17 cellular contexts compared by ENCODE assay signal in the genomic region with DNA sequence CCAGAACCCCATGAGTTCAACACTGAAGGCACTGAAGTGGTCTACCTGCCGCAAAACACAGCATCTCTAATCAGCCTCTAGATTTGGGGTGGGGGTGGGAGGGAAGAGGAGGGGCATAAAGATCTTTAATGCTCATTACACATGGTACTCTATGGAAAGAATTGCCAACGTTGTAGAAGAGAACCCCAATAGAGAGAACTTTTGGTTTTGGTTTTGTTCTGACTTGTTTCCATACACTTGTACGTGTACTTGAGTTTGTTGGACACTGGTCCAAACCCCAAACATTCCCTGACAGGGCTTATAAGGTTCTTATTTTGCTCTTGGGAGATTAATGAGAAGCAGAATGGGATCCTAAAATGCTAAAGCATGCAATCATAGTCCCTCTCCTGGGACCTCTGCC. TPM values are rescaled to one million over a fixed set of nuclear protein-coding genes. Genes with fewer than 3 reads are reported as not detected.
A peak's percentile ranks its signal among the peaks of the same experiment; 100 is the strongest.
DNase-seq lines count a peak whose midpoint lies in the region; ATAC-seq and TF ChIP-seq lines count a peak whose summit lies in the region.
"Had no signal": no experiment of that assay in that cellular context is flagged by ENCODE, and none has a peak within 500 bp of the region (broad histone marks: within the 10 kb centered on the region; RNA-seq: fewer than 3 reads in every experiment).

No MANE protein-coding gene starts in this region.

- TF ChIP-seq CTCF in left ventricle myocardium inferior (IDR thresholded peaks at IDR 0.05; ENCODE audit: borderline replicate concordance): no peak

- H3K27me3 Mint-ChIP-seq in activated naive CD4-positive, alpha-beta T cell treated with anti-CD3 and anti-CD28 coated beads, Interleukin-2, amount 10 ng/mL, durations not matched to agents 7 days and 5 days: no peaks in the 10 kb centered on the region
- no peaks in the 10 kb centered on the region for H3K27me3 Mint-ChIP-seq in activated naive CD4-positive, alpha-beta T cell treated with anti-CD3 and anti-CD28 coated beads for 36 hours (ENCODE audit: low read depth)
- H3K27me3 Mint-ChIP-seq in T-helper 2 cell treated with Interferon-gamma antibody and Interleukin-4, amounts not matched to agents 5 μg/mL and 100 μg/mL, for 36 hours (ENCODE audit: low read depth): no peaks in the 10 kb centered on the region
- H3K27me3 Mint-ChIP-seq in stimulated activated naive CD8-positive, alpha-beta T cell treated with anti-CD3 and anti-CD28 coated beads, Interleukin-15, Interleukin-2, amounts not matched to agents 100 ng/mL and 50 ng/mL, for 24 hours: no peaks in the 10 kb centered on the region
- H3K27me3 Mint-ChIP-seq: CD8-positive, alpha-beta memory T cell; memory B cell; naive thymus-derived CD8-positive, alpha-beta T cell had no signal

- H3K9me3 ChIP-seq in left ventricle myocardium inferior (replicated peaks): no peaks in the 10 kb centered on the region

- no peaks in the 10 kb centered on the region for H3K36me3 ChIP-seq in left ventricle myocardium inferior

- peaks cover 11% of the 10 kb centered on the region for H3K4me1 ChIP-seq in left ventricle myocardium inferior

- DNase-seq in activated naive CD4-positive, alpha-beta T cell treated with anti-CD3 and anti-CD28 coated beads, Interleukin-2, amount 10 ng/mL, durations not matched to agents 7 days and 5 days: no peak
- no peak for DNase-seq in activated naive CD4-positive, alpha-beta T cell treated with anti-CD3 and anti-CD28 coated beads for 36 hours
- DNase-seq in T-helper 2 cell treated with Interferon-gamma antibody and Interleukin-4, amounts not matched to agents 5 μg/mL and 100 μg/mL, for 36 hours (ENCODE audit: low spot score): no peak
- no peak for DNase-seq in activated gamma-delta T cell treated with Interleukin-2 at 50 U/mL for 16 hours
- DNase-seq in left ventricle myocardium inferior: no peak
- DNase-seq: activated CD4-positive, alpha-beta T cell treated with anti-CD3 and anti-CD28 coated beads for 1 hour; CD8-positive, alpha-beta memory T cell; KBM-7; naive thymus-derived CD8-positive, alpha-beta T cell; NCI-H526 treated with DMSO at 0.1 percent for 48 hours; OCI-M1; stimulated activated CD4-positive, alpha-beta T cell treated with anti-CD3 and anti-CD28 coated beads, Interleukin-4, amount 100 ng/mL, for 1 hour; T-helper 9 cell had no signal

- no peaks in the 10 kb centered on the region for H3K27me3 ChIP-seq in left ventricle myocardium inferior (ENCODE audit: low read depth)

- peaks cover 56% of the 10 kb centered on the region for H3K4me1 Mint-ChIP-seq in activated naive CD4-positive, alpha-beta T cell treated with anti-CD3 and anti-CD28 coated beads, Interleukin-2, amount 10 ng/mL, durations not matched to agents 7 days and 5 days
- H3K4me1 Mint-ChIP-seq in activated naive CD4-positive, alpha-beta T cell treated with anti-CD3 and anti-CD28 coated beads for 36 hours (ENCODE audit: low read depth): peaks cover 34% of the 10 kb centered on the region
- H3K4me1 Mint-ChIP-seq in T-helper 2 cell treated with Interferon-gamma antibody and Interleukin-4, amounts not matched to agents 5 μg/mL and 100 μg/mL, for 36 hours (ENCODE audit: low read depth): peaks cover 50% of the 10 kb centered on the region
- peaks cover 77% of the 10 kb centered on the region for H3K4me1 Mint-ChIP-seq in stimulated activated naive CD8-positive, alpha-beta T cell treated with anti-CD3 and anti-CD28 coated beads, Interleukin-15, Interleukin-2, amounts not matched to agents 100 ng/mL and 50 ng/mL, for 24 hours (ENCODE audit: low read depth)

- intact Hi-C loops in activated naive CD4-positive, alpha-beta T cell treated with anti-CD3 and anti-CD28 coated beads for 36 hours (cut with micrococcal nuclease): loop anchor here (10.0 kb wide), 1 partner anchor 265 kb away; the partner anchor contains the start of gene WASHC3
- intact Hi-C loops in left ventricle myocardium inferior (cut with micrococcal nuclease): no loop called here

- CTCF ChIA-PET in activated naive CD4-positive, alpha-beta T cell treated with anti-CD3 and anti-CD28 coated beads, Interleukin-2, amount 10 ng/mL, durations not matched to agents 7 days and 5 days (lab: Charles Lee): no interaction called here
- CTCF ChIA-PET in activated naive CD4-positive, alpha-beta T cell treated with anti-CD3 and anti-CD28 coated beads for 36 hours (lab: Charles Lee): interaction anchor here (1.0 kb wide), 1 partner anchor 40 kb away, joined by 3 read pairs; no protein-coding TSS in a partner anchor

- no peak overlapping the region for H3K27ac ChIP-seq in left ventricle myocardium inferior (replicated peaks)

- ATAC-seq in HG02610 (IDR thresholded peaks at IDR 0.05; ENCODE audit: unreplicated experiment) (peak; percentile 55), HG02973 (IDR thresholded peaks at IDR 0.05; ENCODE audit: unreplicated experiment) (no peak)
- ATAC-seq: naive thymus-derived CD8-positive, alpha-beta T cell had no signal

- H3K27ac Mint-ChIP-seq in activated naive CD4-positive, alpha-beta T cell treated with anti-CD3 and anti-CD28 coated beads, Interleukin-2, amount 10 ng/mL, durations not matched to agents 7 days and 5 days: peak overlapping the region; percentile 47
- no peak overlapping the region for H3K27ac Mint-ChIP-seq in activated naive CD4-positive, alpha-beta T cell treated with anti-CD3 and anti-CD28 coated beads for 36 hours
- H3K27ac Mint-ChIP-seq in T-helper 2 cell treated with Interferon-gamma antibody and Interleukin-4, amounts not matched to agents 5 μg/mL and 100 μg/mL, for 36 hours: peak overlapping the region; percentile 57
- peak overlapping the region; percentile 68 for H3K27ac Mint-ChIP-seq in stimulated activated naive CD8-positive, alpha-beta T cell treated with anti-CD3 and anti-CD28 coated beads, Interleukin-15, Interleukin-2, amounts not matched to agents 100 ng/mL and 50 ng/mL, for 24 hours
- H3K27ac Mint-ChIP-seq: memory B cell had no signal

- no peaks in the 10 kb centered on the region for H3K9me3 Mint-ChIP-seq in activated naive CD4-positive, alpha-beta T cell treated with anti-CD3 and anti-CD28 coated beads, Interleukin-2, amount 10 ng/mL, durations not matched to agents 7 days and 5 days
- no peaks in the 10 kb centered on the region for H3K9me3 Mint-ChIP-seq in activated naive CD4-positive, alpha-beta T cell treated with anti-CD3 and anti-CD28 coated beads for 36 hours
- no peaks in the 10 kb centered on the region for H3K9me3 Mint-ChIP-seq in T-helper 2 cell treated with Interferon-gamma antibody and Interleukin-4, amounts not matched to agents 5 μg/mL and 100 μg/mL, for 36 hours
- no peaks in the 10 kb centered on the region for H3K9me3 Mint-ChIP-seq in stimulated activated naive CD8-positive, alpha-beta T cell treated with anti-CD3 and anti-CD28 coated beads, Interleukin-15, Interleukin-2, amounts not matched to agents 100 ng/mL and 50 ng/mL, for 24 hours
- H3K9me3 Mint-ChIP-seq: CD8-positive, alpha-beta memory T cell; memory B cell; naive thymus-derived CD8-positive, alpha-beta T cell had no signal

- peaks cover 26% of the 10 kb centered on the region for H3K36me3 Mint-ChIP-seq in activated naive CD4-positive, alpha-beta T cell treated with anti-CD3 and anti-CD28 coated beads, Interleukin-2, amount 10 ng/mL, durations not matched to agents 7 days and 5 days
- H3K36me3 Mint-ChIP-seq in activated naive CD4-positive, alpha-beta T cell treated with anti-CD3 and anti-CD28 coated beads for 36 hours (ENCODE audit: low read depth): peaks cover 3% of the 10 kb centered on the region
- peaks cover 35% of the 10 kb centered on the region for H3K36me3 Mint-ChIP-seq in T-helper 2 cell treated with Interferon-gamma antibody and Interleukin-4, amounts not matched to agents 5 μg/mL and 100 μg/mL, for 36 hours (ENCODE audit: low read depth)
- peaks cover 39% of the 10 kb centered on the region for H3K36me3 Mint-ChIP-seq in stimulated activated naive CD8-positive, alpha-beta T cell treated with anti-CD3 and anti-CD28 coated beads, Interleukin-15, Interleukin-2, amounts not matched to agents 100 ng/mL and 50 ng/mL, for 24 hours (ENCODE audit: low read depth)

- H3K4me3 Mint-ChIP-seq in activated naive CD4-positive, alpha-beta T cell treated with anti-CD3 and anti-CD28 coated beads, Interleukin-2, amount 10 ng/mL, durations not matched to agents 7 days and 5 days: no peak overlapping the region
- H3K4me3 Mint-ChIP-seq in activated naive CD4-positive, alpha-beta T cell treated with anti-CD3 and anti-CD28 coated beads for 36 hours: no peak overlapping the region
- peak overlapping the region; percentile 29 for H3K4me3 Mint-ChIP-seq in T-helper 2 cell treated with Interferon-gamma antibody and Interleukin-4, amounts not matched to agents 5 μg/mL and 100 μg/mL, for 36 hours
- no peak overlapping the region for H3K4me3 Mint-ChIP-seq in stimulated activated naive CD8-positive, alpha-beta T cell treated with anti-CD3 and anti-CD28 coated beads, Interleukin-15, Interleukin-2, amounts not matched to agents 100 ng/mL and 50 ng/mL, for 24 hours
- H3K4me3 Mint-ChIP-seq: memory B cell had no signal

- H3K4me3 ChIP-seq in left ventricle myocardium inferior: no peak overlapping the region

RNA-seq across cellular contexts. Expression of gene GNPTAB, which starts 31.0 kb away (rescaled TPM):
- 10 to 100 TPM; 13.6 to 13.7 TPM for total RNA-seq in activated naive CD4-positive, alpha-beta T cell treated with anti-CD3 and anti-CD28 coated beads for 36 hours
- total RNA-seq in left ventricle myocardium inferior: 55.2 TPM
